ENCODE assay signal across 8 cellular contexts in genomic region chr1:52032124-52032784, GRCh38. TPM values are rescaled to one million over a fixed set of nuclear protein-coding genes. Genes with fewer than 3 reads are reported as not detected.
DNase-seq lines count a peak whose midpoint lies in the region; ATAC-seq lines count a peak whose summit lies in the region.

No MANE protein-coding gene starts in this region.

- H3K27ac ChIP-seq in iPS-20b (ENCODE audit: low read length) (no peak overlapping the region), thymus (ENCODE audit: low read depth) (no peak overlapping the region)

- 72% methylated on average over 5 of the region's 5 CpGs for WGBS in thymus

- ATAC-seq in HG02588 (IDR thresholded peaks at IDR 0.05; ENCODE audit: unreplicated experiment) = peak; percentile 43

- H3K4me1 ChIP-seq in iPS-20b (ENCODE audit: insufficient read depth, low read length) (no peaks in the 10 kb centered on the region), thymus (ENCODE audit: control insufficient read depth, insufficient read depth, low read length) (peaks cover 8% of the 10 kb centered on the region)

- POLR2A ChIA-PET in activated CD4-positive, alpha-beta memory T cell treated with anti-CD3 and anti-CD28 coated beads, Interleukin-2, amount 10 ng/mL, durations not matched to agents 7 days and 5 days (lab: Charles Lee) = interaction anchor here (2.0 to 3.7 kb wide), 3 partner anchors 23 to 372 kb away, joined by 8 to 64 read pairs (median 10); partner anchors contain the start of genes BTF3L4, CC2D1B, ORC1 and PRPF38A

- peaks cover 50% of the 10 kb centered on the region for H3K36me3 Mint-ChIP-seq in activated CD4-positive, alpha-beta memory T cell treated with anti-CD3 and anti-CD28 coated beads, Interleukin-2, amount 10 ng/mL, durations not matched to agents 7 days and 5 days (ENCODE audit: low read depth)

- H3K36me3 ChIP-seq in iPS-20b (ENCODE audit: insufficient read depth, low read depth, low read length) = peaks cover 21% of the 10 kb centered on the region
- no peaks in the 10 kb centered on the region for H3K36me3 ChIP-seq in thymus (ENCODE audit: control insufficient read depth, insufficient read depth)

- CTCF ChIA-PET in activated CD4-positive, alpha-beta memory T cell treated with anti-CD3 and anti-CD28 coated beads, Interleukin-2, amount 10 ng/mL, durations not matched to agents 7 days and 5 days (lab: Charles Lee) = interaction anchor here (1.1 kb wide), 1 partner anchor 265 kb away, joined by 4 read pairs; no protein-coding TSS in a partner anchor

- no peaks in the 10 kb centered on the region for H3K27me3 Mint-ChIP-seq in activated CD4-positive, alpha-beta memory T cell treated with anti-CD3 and anti-CD28 coated beads, Interleukin-2, amount 10 ng/mL, durations not matched to agents 7 days and 5 days

- H3K27me3 ChIP-seq in iPS-20b (ENCODE audit: insufficient read depth, low read length) (no peaks in the 10 kb centered on the region), thymus (ENCODE audit: control insufficient read depth, insufficient read depth) (no peaks in the 10 kb centered on the region)

- H3K9ac ChIP-seq in iPS-20b (ENCODE audit: low read depth, low read length) = peak overlapping the region; percentile 83

- H3K4me3 Mint-ChIP-seq in activated CD4-positive, alpha-beta memory T cell treated with anti-CD3 and anti-CD28 coated beads, Interleukin-2, amount 10 ng/mL, durations not matched to agents 7 days and 5 days = peak overlapping the region; percentile 89

- no peaks in the 10 kb centered on the region for H3K9me3 ChIP-seq in iPS-20b (ENCODE audit: insufficient read depth, low read depth, low read length)
- H3K9me3 ChIP-seq in thymus (ENCODE audit: control insufficient read depth) = no peaks in the 10 kb centered on the region

- DNase-seq in activated CD4-positive, alpha-beta memory T cell treated with anti-CD3 and anti-CD28 coated beads, Interleukin-2, amount 10 ng/mL, durations not matched to agents 7 days and 5 days = no peak
- DNase-seq in stimulated activated CD4-positive, alpha-beta T cell treated with anti-CD3 and anti-CD28 coated beads, Interleukin-12 subunit alpha, Interleukin-12 subunit beta, amount 100 ng/mL, for 4 hours = no peak
- no peak for DNase-seq in HCEC 1CT
- DNase-seq in DMS53 (lab: John Stamatoyannopoulos, UW) = no peak

- peaks cover 34% of the 10 kb centered on the region for H3K4me1 Mint-ChIP-seq in activated CD4-positive, alpha-beta memory T cell treated with anti-CD3 and anti-CD28 coated beads, Interleukin-2, amount 10 ng/mL, durations not matched to agents 7 days and 5 days

- H3K4me3 ChIP-seq in GM08714 (ENCODE audit: low read length) = peak overlapping the region; percentile 87
- peak overlapping the region; percentile 86 for H3K4me3 ChIP-seq in iPS-20b (ENCODE audit: low read length)
- H3K4me3 ChIP-seq in thymus (ENCODE audit: low read length) = peak overlapping the region; percentile 55

- H3K27ac Mint-ChIP-seq in activated CD4-positive, alpha-beta memory T cell treated with anti-CD3 and anti-CD28 coated beads, Interleukin-2, amount 10 ng/mL, durations not matched to agents 7 days and 5 days = peak overlapping the region; percentile 90

- H3K9me3 Mint-ChIP-seq in activated CD4-positive, alpha-beta memory T cell treated with anti-CD3 and anti-CD28 coated beads, Interleukin-2, amount 10 ng/mL, durations not matched to agents 7 days and 5 days = no peaks in the 10 kb centered on the region

RNA-seq across cellular contexts. Expression of gene KTI12, which starts 1.4 kb away (rescaled TPM):
- total RNA-seq in activated CD4-positive, alpha-beta memory T cell treated with anti-CD3 and anti-CD28 coated beads, Interleukin-2, amount 10 ng/mL, durations not matched to agents 7 days and 5 days = 10 to 100 TPM; 11.3 to 11.5 TPM
- polyA plus RNA-seq in thymus = 11.1 TPM

RNA-seq across cellular contexts. Expression of gene TXNDC12, which starts 22.7 kb away (rescaled TPM):
- 10 to 100 TPM; 56.6 to 63.5 TPM for total RNA-seq in activated CD4-positive, alpha-beta memory T cell treated with anti-CD3 and anti-CD28 coated beads, Interleukin-2, amount 10 ng/mL, durations not matched to agents 7 days and 5 days
- 27.2 TPM for polyA plus RNA-seq in thymus

RNA-seq across cellular contexts. Expression of gene BTF3L4, which starts 23.8 kb away (rescaled TPM):
- 10 to 100 TPM; 35.0 to 38.1 TPM for total RNA-seq in activated CD4-positive, alpha-beta memory T cell treated with anti-CD3 and anti-CD28 coated beads, Interleukin-2, amount 10 ng/mL, durations not matched to agents 7 days and 5 days
- 66.2 TPM for polyA plus RNA-seq in thymus

RNA-seq across cellular contexts. Expression of gene RAB3B, which starts 41.8 kb away (rescaled TPM):
- under 1 TPM; 0.03 to 0.08 TPM for total RNA-seq in activated CD4-positive, alpha-beta memory T cell treated with anti-CD3 and anti-CD28 coated beads, Interleukin-2, amount 10 ng/mL, durations not matched to agents 7 days and 5 days
- polyA plus RNA-seq in thymus = 0.07 TPM
